In the genomic region with DNA sequence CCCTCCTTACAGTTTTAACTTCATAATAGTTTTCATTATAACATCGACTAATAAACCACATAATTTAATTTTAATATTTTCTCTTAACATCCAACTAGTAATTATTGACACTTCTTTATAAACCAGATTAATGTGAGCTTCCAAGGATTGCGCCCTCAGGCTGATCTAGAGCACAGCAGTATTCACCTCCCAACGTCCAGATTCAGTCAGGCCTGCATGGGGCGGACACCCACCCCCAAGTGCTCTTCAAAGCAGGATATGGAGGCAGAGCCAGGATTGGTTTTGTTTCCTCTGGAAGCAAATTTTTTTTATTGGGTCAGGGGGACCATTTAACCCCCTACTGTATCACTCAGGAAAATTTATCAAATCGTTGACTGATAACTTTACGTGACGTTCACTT, we compare ENCODE assay signal across 20 cellular contexts.
"Had no signal": no experiment of that assay in that cellular context is flagged by ENCODE, and none has a peak within 500 bp of the region (broad histone marks: within the 10 kb centered on the region; RNA-seq: fewer than 3 reads in every experiment).

No MANE protein-coding gene starts in this region.

- FAIRE-seq: keratinocyte had no signal

- H3K27me3 Mint-ChIP-seq: dendritic cell treated with granulocyte-macrophage colony-stimulating factor and Interleukin-4, amounts not matched to agents 40 ng/mL and 50 ng/mL, for 4 days; naive B cell; stimulated activated naive B cell treated with anti-CD40 and anti-IgM and Interleukin-4, amounts not matched to agents 10 μg/mL and 1 μg/mL and 100 μg/mL, for 72 hours; stimulated activated naive CD8-positive, alpha-beta T cell treated with anti-CD3 and anti-CD28 coated beads, Interleukin-15, amount 100 ng/mL, for 72 hours had no signal

- H3K9ac ChIP-seq: parathyroid adenoma had no signal

- H3K27me3 ChIP-seq: foreskin keratinocyte, left lung, spleen, testis, tibial nerve, upper lobe of right lung, vagina had no signal

- H2AFZ ChIP-seq: parathyroid adenoma had no signal

- H3K79me2 ChIP-seq: parathyroid adenoma had no signal

- DNase-seq: erythroblast; foreskin keratinocyte; immature natural killer cell; naive B cell; spleen; stimulated activated CD4-positive, alpha-beta T cell treated with anti-CD3 and anti-CD28 coated beads, Interleukin-15, amount 100 ng/mL, for 24 hours; stimulated activated CD4-positive, alpha-beta T cell treated with anti-CD3 and anti-CD28 coated beads, Interleukin-1b, Interleukin-23, amount 100 ng/mL, for 48 hours; stimulated activated CD4-positive, alpha-beta T cell treated with anti-CD3 and anti-CD28 coated beads, Interleukin-4, amount 100 ng/mL, for 24 hours; stimulated activated naive B cell treated with anti-CD40 and anti-IgM and Interleukin-4, amounts not matched to agents 10 μg/mL and 1 μg/mL and 100 μg/mL, for 72 hours; stimulated activated naive CD8-positive, alpha-beta T cell treated with anti-CD3 and anti-CD28 coated beads, Interleukin-15, amount 100 ng/mL, for 72 hours; testis; upper lobe of right lung had no signal

- H3K27ac Mint-ChIP-seq: dendritic cell treated with granulocyte-macrophage colony-stimulating factor and Interleukin-4, amounts not matched to agents 40 ng/mL and 50 ng/mL, for 4 days; immature natural killer cell; nephron; stimulated activated naive CD8-positive, alpha-beta T cell treated with anti-CD3 and anti-CD28 coated beads, Interleukin-15, amount 100 ng/mL, for 72 hours had no signal

- H3K9me3 Mint-ChIP-seq: dendritic cell treated with granulocyte-macrophage colony-stimulating factor and Interleukin-4, amounts not matched to agents 40 ng/mL and 50 ng/mL, for 4 days; immature natural killer cell; naive B cell; nephron; stimulated activated naive B cell treated with anti-CD40 and anti-IgM and Interleukin-4, amounts not matched to agents 10 μg/mL and 1 μg/mL and 100 μg/mL, for 72 hours; stimulated activated naive CD8-positive, alpha-beta T cell treated with anti-CD3 and anti-CD28 coated beads, Interleukin-15, amount 100 ng/mL, for 72 hours had no signal

- H3K9me3 ChIP-seq: left lung, prostate gland, spleen, testis, tibial nerve, upper lobe of right lung, vagina had no signal

- H3K4me1 ChIP-seq: foreskin keratinocyte, parathyroid adenoma, prostate gland, testis, vagina had no signal

- H3K4me3 ChIP-seq: left lung, prostate gland, testis, tibial nerve, upper lobe of right lung, vagina had no signal

- H3K4me3 Mint-ChIP-seq: dendritic cell treated with granulocyte-macrophage colony-stimulating factor and Interleukin-4, amounts not matched to agents 40 ng/mL and 50 ng/mL, for 4 days; immature natural killer cell; naive B cell; nephron; stimulated activated naive B cell treated with anti-CD40 and anti-IgM and Interleukin-4, amounts not matched to agents 10 μg/mL and 1 μg/mL and 100 μg/mL, for 72 hours; stimulated activated naive CD8-positive, alpha-beta T cell treated with anti-CD3 and anti-CD28 coated beads, Interleukin-15, amount 100 ng/mL, for 72 hours had no signal

- ATAC-seq: foreskin keratinocyte; left lung; stimulated activated naive B cell treated with anti-CD40 and anti-IgM and Interleukin-4, amounts not matched to agents 10 μg/mL and 1 μg/mL and 100 μg/mL, for 72 hours had no signal

- H3K27ac ChIP-seq: foreskin keratinocyte, parathyroid adenoma, prostate gland, testis, tibial nerve, upper lobe of right lung, vagina had no signal
